Comparison of ENCODE assay signal across 8 cellular contexts in the genomic region with DNA sequence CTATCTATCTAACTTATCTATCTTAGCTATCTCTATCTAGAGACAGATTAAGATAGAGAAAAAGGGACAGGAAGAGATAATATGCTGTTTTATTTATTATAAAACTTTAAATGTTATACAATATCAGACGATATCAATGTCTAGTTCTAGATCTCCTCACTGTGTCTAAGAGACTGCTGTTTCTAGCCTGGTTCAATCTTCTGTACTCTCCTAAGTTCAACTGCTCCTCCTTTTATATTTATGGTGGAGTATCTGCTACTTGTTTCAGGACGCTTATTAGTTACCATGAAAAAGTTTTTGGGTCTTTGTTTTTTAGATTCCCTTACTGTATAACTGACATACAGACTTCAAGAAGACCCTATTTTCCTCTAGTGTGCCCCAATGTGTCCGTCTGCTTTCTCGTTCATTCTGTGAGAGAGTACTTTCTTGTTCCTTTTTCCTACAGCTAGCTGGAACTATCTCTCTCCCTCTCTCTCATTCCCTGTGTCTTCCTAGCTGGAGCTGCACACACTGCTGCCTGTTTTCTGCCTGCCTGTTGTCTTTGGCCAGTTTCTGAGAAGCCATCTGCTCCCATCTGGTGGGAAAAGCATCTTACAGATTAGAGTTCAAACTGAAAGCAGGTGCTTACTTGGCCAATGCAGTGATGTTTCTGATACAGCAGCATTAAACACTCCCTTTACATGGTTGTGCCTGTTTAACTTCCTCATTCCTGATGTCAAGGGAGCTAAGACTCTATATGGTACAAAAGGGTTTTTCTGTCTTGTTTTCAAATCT. TPM values are rescaled to one million over a fixed set of nuclear protein-coding genes. Genes with fewer than 3 reads are reported as not detected.
A peak's percentile ranks its signal among the peaks of the same experiment; 100 is the strongest.
DNase-seq lines count a peak whose midpoint lies in the region; ATAC-seq, FAIRE-seq and TF ChIP-seq lines count a peak whose summit lies in the region.

No MANE protein-coding gene starts in this region.

- intact Hi-C loops in endothelial cell of umbilical vein (cut with micrococcal nuclease) = loop anchor here (2.0 to 5.0 kb wide), 3 partner anchors 37 to 479 kb away; a partner anchor contains a TSS
- intact Hi-C loops in MCF 10A (cut with micrococcal nuclease) = no loop called here

- H3K4me2 ChIP-seq in endothelial cell of umbilical vein (ENCODE audit: insufficient read depth, low read length) = no peak overlapping the region

- no peak overlapping the region for H3K9ac ChIP-seq in endothelial cell of umbilical vein (replicated peaks; ENCODE audit: extremely low read depth, insufficient read depth, low read length)

- no peak for TF ChIP-seq POLR2A in endothelial cell of umbilical vein (IDR thresholded peaks at IDR 0.05; ENCODE audit: low read depth, low read length)

- no peak overlapping the region for H3K27ac ChIP-seq in endothelial cell of umbilical vein (ENCODE audit: insufficient read depth, low read depth, low read length)

- H3K9me1 ChIP-seq in endothelial cell of umbilical vein (replicated peaks; ENCODE audit: control insufficient read depth, extremely low read depth, insufficient read depth, low read length) = no peaks in the 10 kb centered on the region

- POLR2A ChIA-PET in endothelial cell of umbilical vein (lab: Charles Lee) = no interaction called here
- POLR2A ChIA-PET in MCF 10A (lab: Yijun Ruan, JAX) = interaction anchor here (1.2 kb wide), 1 partner anchor 623 kb away, joined by 3 read pairs; no protein-coding TSS in a partner anchor

- H2AFZ ChIP-seq in endothelial cell of umbilical vein (ENCODE audit: low read depth, low read length) = peak overlapping the region; percentile 70

- no peak for TF ChIP-seq CTCF in endothelial cell of umbilical vein (IDR thresholded peaks at IDR 0.05; ENCODE audit: extremely low read depth in 1 of 2, insufficient read depth in 1 of 2, low read depth in 1 of 2, low read length in 2 of 2)
- TF ChIP-seq CTCF in GM20000 (IDR thresholded peaks at IDR 0.05; ENCODE audit: extremely low read depth, missing control alignments) = no peak
- TF ChIP-seq CTCF in MCF 10A (IDR thresholded peaks at IDR 0.05; ENCODE audit: unreplicated experiment) = no peak

- peak; percentile 67 for ATAC-seq in GM18511 (IDR thresholded peaks at IDR 0.05; ENCODE audit: unreplicated experiment)

- no TSS peak for BruUV-seq in endothelial cell of umbilical vein (replicated peaks; lab: Mats Ljungman, UMichigan)
- no TSS peak for BruUV-seq in MCF 10A (replicated peaks; lab: Mats Ljungman, UMichigan)

- no peaks in the 10 kb centered on the region for H3K4me1 Mint-ChIP-seq in MCF 10A (ENCODE audit: insufficient read depth, unreplicated experiment)

- H3K27me3 ChIP-seq in endothelial cell of umbilical vein (ENCODE audit: control insufficient read depth in 2 of 2, insufficient read depth in 2 of 2, low read length in 2 of 2) = peaks cover 8 to 9% of the 10 kb centered on the region in 2 experiments

- no peak overlapping the region for H3K27ac Mint-ChIP-seq in MCF 10A (ENCODE audit: low read depth, unreplicated experiment)

- FAIRE-seq in endothelial cell of umbilical vein (lab: Jason Lieb, UNC) = no peak

- no peaks in the 10 kb centered on the region for H3K4me1 ChIP-seq in endothelial cell of umbilical vein (ENCODE audit: control insufficient read depth, extremely low read depth, insufficient read depth, low read length)

- no peaks in the 10 kb centered on the region for H3K36me3 Mint-ChIP-seq in MCF 10A (ENCODE audit: insufficient read depth, unreplicated experiment)

- no peak overlapping the region for H3K4me3 ChIP-seq in endothelial cell of umbilical vein (replicated peaks in 1 of 3; ENCODE audit: insufficient read depth in 1 of 3, low read depth in 1 of 3, low read length in 3 of 3)

- CTCF ChIA-PET in endothelial cell of umbilical vein (lab: Charles Lee) = interaction anchor here (0.9 to 2.0 kb wide), 27 partner anchors 8 to 628 kb away, joined by 3 to 29 read pairs (median 6); a partner anchor contains a TSS
- CTCF ChIA-PET in MCF 10A (lab: Yijun Ruan, JAX) = interaction anchor here (0.6 to 2.2 kb wide), 16 partner anchors 10 to 624 kb away, joined by 3 to 20 read pairs (median 5); no protein-coding TSS in a partner anchor

- no peak overlapping the region for H3K4me3 Mint-ChIP-seq in MCF 10A (ENCODE audit: unreplicated experiment)

- no peaks in the 10 kb centered on the region for H4K20me1 ChIP-seq in endothelial cell of umbilical vein (replicated peaks; ENCODE audit: control insufficient read depth, extremely low read depth, insufficient read depth, low read length)

- H3K79me2 ChIP-seq in endothelial cell of umbilical vein (ENCODE audit: control insufficient read depth, insufficient read depth, low read length) = no peaks in the 10 kb centered on the region

- H3K9me3 ChIP-seq in endothelial cell of umbilical vein (replicated peaks; ENCODE audit: control insufficient read depth, insufficient read depth, low read length) = no peaks in the 10 kb centered on the region

- no peaks in the 10 kb centered on the region for H3K27me3 Mint-ChIP-seq in MCF 10A (ENCODE audit: insufficient read depth, unreplicated experiment)

- H3K36me3 ChIP-seq in endothelial cell of umbilical vein (ENCODE audit: control insufficient read depth in 2 of 2, extremely low read depth in 1 of 2, insufficient read depth in 2 of 2, low read length in 2 of 2) = no peaks in the 10 kb centered on the region

- H3K9me3 Mint-ChIP-seq in MCF 10A (ENCODE audit: unreplicated experiment) = no peaks in the 10 kb centered on the region

- peak; percentile 38 for DNase-seq in H4 (ENCODE audit: low spot score)
- peak; percentile 11 for DNase-seq in NCI-H2227 treated with DMSO at 0.1 percent for 48 hours (lab: John Stamatoyannopoulos, UW)
- DNase-seq in endothelial cell of umbilical vein (ENCODE audit: low read depth, low spot score) = no peak
- no peak for DNase-seq in stimulated activated CD8-positive, alpha-beta memory T cell treated with anti-CD3 and anti-CD28 coated beads, Interleukin-4, amount 100 ng/mL, for 48 hours
- DNase-seq in GM20000 (ENCODE audit: low spot score) = no peak
- DNase-seq in MCF 10A (ENCODE audit: unreplicated experiment) = no peak
- no peak for DNase-seq in activated naive CD4-positive, alpha-beta T cell treated with Interleukin-2 at 50 U/mL for 16 hours

- dilution Hi-C loops in endothelial cell of umbilical vein (cut with MboI; ENCODE audit: extremely low pct_ligation_motif_present, low sequenced_read_pairs) = no loop called here

TF ChIP-seq in endothelial cell of umbilical vein, 7 proteins besides CTCF, POLR2A, EP300 and RAD21:
- TF ChIP-seq POLR2AphosphoS5 (IDR thresholded peaks at IDR 0.05; ENCODE audit: insufficient read depth, low read depth, low read length) (no peak), FOS (IDR thresholded peaks at IDR 0.05; ENCODE audit: borderline replicate concordance, insufficient read depth, low read length) (no peak), EZH2 (IDR thresholded peaks at IDR 0.05; ENCODE audit: borderline replicate concordance, low read depth, low read length, severe bottlenecking) (no peak), JUN (IDR thresholded peaks at IDR 0.05; ENCODE audit: borderline replicate concordance, insufficient read depth, insufficient read length, low read depth) (no peak), MYC (IDR thresholded peaks at IDR 0.05; ENCODE audit: low read depth, low read length) (no peak), GATA2 (IDR thresholded peaks at IDR 0.05; ENCODE audit: insufficient read depth, insufficient read length, low read depth, low read length) (no peak)
- TF ChIP-seq, protein P1, sequence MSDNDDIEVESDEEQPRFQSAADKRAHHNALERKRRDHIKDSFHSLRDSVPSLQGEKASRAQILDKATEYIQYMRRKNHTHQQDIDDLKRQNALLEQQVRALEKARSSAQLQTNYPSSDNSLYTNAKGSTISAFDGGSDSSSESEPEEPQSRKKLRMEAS (IDR thresholded peaks at IDR 0.05; ENCODE audit: insufficient read depth, insufficient read length) = no peak

RNA-seq across cellular contexts. Expression of a gene that starts 49.4 kb away (rescaled TPM):
- 139 and 154 TPM in 2 replicates for total RNA-seq in H4 (2014; rRNA removed; shearing (Covaris generic))
- total RNA-seq in endothelial cell of umbilical vein = 30.7 and 34.1 TPM in 2 replicates
- polyA plus RNA-seq in endothelial cell of umbilical vein = 28.0 and 43.2 TPM in 2 replicates
- polyA plus RNA-seq in endothelial cell of umbilical vein (2011; cell fraction: cytosol; rRNA removed) = 47.0 and 47.2 TPM in 2 replicates
- polyA plus RNA-seq in endothelial cell of umbilical vein (2011; cell fraction: nucleus; rRNA removed) = 36.1 and 43.2 TPM in 2 replicates
- 78.0 and 102 TPM in 2 replicates for polyA plus RNA-seq in endothelial cell of umbilical vein (2012)
- 43.3 and 45.7 TPM in 2 replicates for polyA minus RNA-seq in endothelial cell of umbilical vein
- 16.2 TPM for polyA minus RNA-seq in endothelial cell of umbilical vein (2011; cell fraction: cytosol; rRNA and poly(A)+ RNA removed)
- 58.6 and 65.7 TPM in 2 replicates for polyA minus RNA-seq in endothelial cell of umbilical vein (2011; cell fraction: nucleus; rRNA and poly(A)+ RNA removed)
- total RNA-seq in MCF 10A (2022) = 30.7 and 42.6 TPM in 2 replicates

Comparison
In these comparisons a context has a peak if more than half of its experiments do, and no peak if none do; other contexts are left out.
1. DNase-seq: peak in H4 (single experiment) and NCI-H2227 treated with DMSO at 0.1 percent for 48 hours (single experiment); none in endothelial cell of umbilical vein (single experiment), stimulated activated CD8-positive, alpha-beta memory T cell treated with anti-CD3 and anti-CD28 coated beads, Interleukin-4, amount 100 ng/mL, for 48 hours (single experiment), GM20000 (single experiment), MCF 10A (single experiment) and activated naive CD4-positive, alpha-beta T cell treated with Interleukin-2 at 50 U/mL for 16 hours (single experiment).